32 cellular contexts compared by ENCODE assay signal in the genomic region with DNA sequence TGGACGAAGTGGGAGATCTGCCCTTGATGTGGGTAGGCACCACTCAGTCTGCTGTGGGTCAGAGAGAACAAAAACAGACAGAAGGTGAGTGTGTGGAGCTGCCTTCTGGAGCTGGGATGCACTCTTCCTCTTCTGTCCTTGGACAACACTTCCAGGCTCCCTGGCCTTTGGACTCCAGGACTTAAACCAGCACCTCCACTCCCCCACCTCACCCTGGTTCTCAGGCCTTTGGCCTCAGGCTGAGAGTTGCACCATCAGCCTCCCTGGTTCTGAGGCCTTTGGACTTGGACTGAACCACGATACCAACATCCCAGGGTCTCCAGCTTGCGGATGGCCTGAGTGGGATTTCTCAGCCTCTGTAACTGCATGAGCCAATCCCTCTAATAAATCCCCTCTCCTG.
"Had no signal": no experiment of that assay in that cellular context is flagged by ENCODE, and none has a peak within 500 bp of the region (broad histone marks: within the 10 kb centered on the region; RNA-seq: fewer than 3 reads in every experiment).

No MANE protein-coding gene starts in this region.

- H3K4me1 ChIP-seq: ascending aorta, body of pancreas had no signal

- H3K4me3 ChIP-seq: ascending aorta, body of pancreas, MG63, SJCRH30 had no signal

- H3K9me3 ChIP-seq: ascending aorta, body of pancreas, MG63, SJCRH30, SK-N-SH had no signal

- ATAC-seq: activated CD8-positive, alpha-beta memory T cell treated with anti-CD3 and anti-CD28 coated beads, Interleukin-2, amount 10 ng/mL, durations not matched to agents 7 days and 5 days; activated naive CD4-positive, alpha-beta T cell treated with anti-CD3 and anti-CD28 coated beads, Interleukin-2, amount 50 U/mL, for 72 hours; activated naive CD8-positive, alpha-beta T cell treated with anti-CD3 and anti-CD28 coated beads, Interleukin-2, amount 50 U/mL, for 24 hours; activated T-cell treated with anti-CD3 and anti-CD28 coated beads, Interleukin-2, amount 50 U/mL, for 4 hours; body of pancreas; Panc1; WTC11 had no signal

- H3K27me3 ChIP-seq: ascending aorta, body of pancreas, MG63, SJCRH30 had no signal

- H3K27ac ChIP-seq: ascending aorta, body of pancreas, RWPE1, SJCRH30 had no signal

- DNase-seq: activated CD4-positive, alpha-beta T cell treated with anti-CD3 and anti-CD28 coated beads for 1 hour; activated CD4-positive, alpha-beta T cell treated with anti-CD3 and anti-CD28 coated beads, Interleukin-2, amount 10 ng/mL, durations not matched to agents 24 days and 14 days; activated CD4-positive, alpha-beta T cell treated with anti-CD3 and anti-CD28 coated beads, Interleukin-2, amount 50 U/mL, for 48 hours; activated CD8-positive, alpha-beta memory T cell treated with anti-CD3 and anti-CD28 coated beads, Interleukin-2, amount 10 ng/mL, durations not matched to agents 7 days and 5 days; activated effector memory CD4-positive, alpha-beta T cell treated with anti-CD3 and anti-CD28 coated beads, Interleukin-2, amount 50 U/mL, for 16 hours; activated naive CD4-positive, alpha-beta T cell treated with Interleukin-2 at 50 U/mL for 16 hours; activated naive CD8-positive, alpha-beta T cell treated with anti-CD3 and anti-CD28 coated beads, Interleukin-2, amount 50 U/mL, for 24 hours; activated T-cell treated with anti-CD3 and anti-CD28 coated beads, Interleukin-2, amount 50 U/mL, for 4 hours; amniotic stem cell; body of pancreas; MG63; MV-4-11; NCI-H1092 treated with DMSO at 0.1 percent for 48 hours; NCI-H1417 treated with DMSO at 0.1 percent for 48 hours; NCI-H1694; NCI-H2029; NCI-H2107; NCI-H2171 treated with DMSO at 0.1 percent for 48 hours; NCI-H226; NCI-H526; NCI-H774; NK-92 treated with Interleukin-12 subunit alpha and Interleukin-12 subunit beta, amount 100 ng/mL, for 24 hours; OCI-M1; Right ventricle myocardium superior; SJCRH30; SK-N-SH; T-helper 1 cell had no signal

- H3K36me3 ChIP-seq: ascending aorta, MG63, SJCRH30 had no signal
